ENCODE assay signal across 9 cellular contexts in the genomic region with DNA sequence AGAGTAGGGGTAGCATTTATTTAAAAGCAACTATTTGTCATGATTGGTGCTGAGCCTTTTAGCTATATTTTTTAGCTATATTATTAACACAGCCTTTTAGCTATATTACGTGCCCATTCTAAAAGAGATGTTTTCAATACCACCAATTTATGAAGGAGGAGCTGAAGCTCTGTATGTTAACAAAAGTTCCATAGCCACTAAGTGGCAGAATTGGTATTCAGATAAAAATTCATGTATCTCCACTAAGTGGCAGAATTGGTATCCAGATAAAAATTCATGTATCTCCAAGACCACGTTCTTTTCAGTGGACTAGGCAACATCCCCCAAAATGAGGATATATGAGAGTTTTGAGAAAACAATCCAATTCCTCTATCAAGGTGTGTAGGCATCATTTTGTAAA.
DNase-seq lines count a peak whose midpoint lies in the region; ATAC-seq, FAIRE-seq and TF ChIP-seq lines count a peak whose summit lies in the region.
"Had no signal": no experiment of that assay in that cellular context is flagged by ENCODE, and none has a peak within 500 bp of the region (broad histone marks: within the 10 kb centered on the region; RNA-seq: fewer than 3 reads in every experiment).

No MANE protein-coding gene starts in this region.

- FAIRE-seq in GM12878 (lab: Jason Lieb, UNC), result no peak

- no peak overlapping the region for H2AFZ ChIP-seq in GM12878 (ENCODE audit: control insufficient read depth, low read depth, low read length)

- intact Hi-C loops in GM12878 (cut with micrococcal nuclease; ENCODE audit: unreplicated experiment), result loop anchor here (2.0 kb wide), 2 partner anchors 270 to 372 kb away; partner anchors contain the start of gene HGF
- intact Hi-C loops in Caco-2 (cut with micrococcal nuclease; ENCODE audit: unreplicated experiment), result no loop called here

- H3K27ac ChIP-seq in GM12878 (ENCODE audit: control insufficient read depth, insufficient read depth), result no peak overlapping the region

- H3K36me3 ChIP-seq in GM12878 (ENCODE audit: control insufficient read depth in 2 of 2, insufficient read depth in 2 of 2, low read length in 1 of 2) (no peaks in the 10 kb centered on the region), Caco-2 (ENCODE audit: control insufficient read depth, insufficient read depth, low read length) (no peaks in the 10 kb centered on the region)

- CTCF ChIA-PET in GM12878 (lab: Yijun Ruan, JAX), result interaction anchor here (0.6 to 5.7 kb wide), 57 partner anchors 9 to 1236 kb away, joined by 3 to 96 read pairs (median 4); partner anchors contain the start of gene HGF
- CTCF ChIA-PET in T-cell (lab: Charles Lee), result no interaction called here
- CTCF ChIA-PET in Caco-2 (lab: Charles Lee), result interaction anchor here (0.7 to 2.3 kb wide), 2 partner anchors 17 to 23 kb away, joined by 3 to 6 read pairs; no protein-coding TSS in a partner anchor

- SMC1A ChIA-PET in GM12878 (lab: Charles Lee; ENCODE audit: uncharacterized antibody, unreplicated experiment), result interaction anchor here (0.6 to 5.8 kb wide), 39 partner anchors 10 to 1239 kb away, joined by 3 to 89 read pairs (median 4); partner anchors contain the start of gene HGF

- no peaks in the 10 kb centered on the region for H3K79me2 ChIP-seq in GM12878 (ENCODE audit: control insufficient read depth, insufficient read depth, low read length)

- H3K36me3 Mint-ChIP-seq in osteocyte (ENCODE audit: unreplicated experiment) (peaks cover 8% of the 10 kb centered on the region), T-cell (no peaks in the 10 kb centered on the region), Caco-2 (ENCODE audit: insufficient read depth, unreplicated experiment) (no peaks in the 10 kb centered on the region)

- H3K27me3 ChIP-seq in GM12878 (replicated peaks in 1 of 2; ENCODE audit: control insufficient read depth in 2 of 2, insufficient read depth in 2 of 2, low read length in 1 of 2), result no peaks in the 10 kb centered on the region; a peak in 1 of 4 replicates
- no peaks in the 10 kb centered on the region for H3K27me3 ChIP-seq in Caco-2 (replicated peaks; ENCODE audit: control insufficient read depth, insufficient read depth, low read length)

- ATAC-seq in GM12878, result peak; percentile 54
- no peak for ATAC-seq in GM19023 (IDR thresholded peaks at IDR 0.05; ENCODE audit: unreplicated experiment)
- ATAC-seq in T-cell (replicated peaks in 1 of 4), result no peak

- TF ChIP-seq POLR2A in GM12878 (IDR thresholded peaks at IDR 0.05; ENCODE audit: low read depth, low read length), result no peak

- H3K27ac Mint-ChIP-seq in osteocyte (ENCODE audit: unreplicated experiment), result peak overlapping the region; percentile 93
- H3K27ac Mint-ChIP-seq in T-cell, result no peak overlapping the region
- no peak overlapping the region for H3K27ac Mint-ChIP-seq in Caco-2 (ENCODE audit: unreplicated experiment)

- peaks cover 6% of the 10 kb centered on the region for H3K9me3 Mint-ChIP-seq in osteocyte (ENCODE audit: unreplicated experiment)
- H3K9me3 Mint-ChIP-seq in T-cell, result peaks cover 0 to 6% (median 3%) of the 10 kb centered on the region in 3 donors
- H3K9me3 Mint-ChIP-seq in Caco-2 (ENCODE audit: unreplicated experiment), result no peaks in the 10 kb centered on the region

- TF ChIP-seq CTCF in GM12878 (IDR thresholded peaks at IDR 0.05 in 2 of 3, conservative IDR thresholded peaks at IDR 0.05 in 1 of 3; ENCODE audit: control insufficient read depth in 2 of 3, extremely low read depth in 1 of 3, insufficient read depth in 1 of 3, low read depth in 3 of 3, low read length in 3 of 3) (peak in 1 of 3 experiments; percentile 58; a peak in 2 of 6 replicates), osteocyte (IDR thresholded peaks at IDR 0.05) (peak; percentile 76), Caco-2 (IDR thresholded peaks at IDR 0.05; ENCODE audit: insufficient read depth in 1 of 2, low read depth in 1 of 2, low read length in 1 of 2, severe bottlenecking in 1 of 2, unreplicated experiment in 1 of 2) (peak in 1 of 2 experiments; percentile 3)

- H3K9me3 ChIP-seq in GM12878 (replicated peaks; ENCODE audit: control insufficient read depth, insufficient read depth, low read length) (no peaks in the 10 kb centered on the region), Caco-2 (no peaks in the 10 kb centered on the region)

- H3K4me3 ChIP-seq in GM12878, result no peak overlapping the region
- no peak overlapping the region for H3K4me3 ChIP-seq in Caco-2 (ENCODE audit: low read depth, low read length)

- peak; percentile 56 for DNase-seq in ELR (ENCODE audit: low read depth)
- DNase-seq in NCI-H1092 treated with DMSO at 0.1 percent for 48 hours (lab: John Stamatoyannopoulos, UW), result peak; percentile 24
- no peak for DNase-seq in GM12878 (ENCODE audit: low read depth, low spot score)
- DNase-seq in osteocyte (ENCODE audit: extremely low spot score, unreplicated experiment), result no peak
- DNase-seq in stimulated activated CD4-positive, alpha-beta T cell treated with anti-CD3 and anti-CD28 coated beads, Interleukin-4, amount 100 ng/mL, for 24 hours, result no peak
- DNase-seq in T-cell, result no peak
- DNase-seq in Caco-2, result no peak
- DNase-seq: activated CD8-positive, alpha-beta memory T cell treated with anti-CD3 and anti-CD28 coated beads, Interleukin-2, amount 50 U/mL, for 4 hours had no signal

- in situ Hi-C loops in GM12878 (cut with MboI), result loop anchor here (5.0 to 25.0 kb wide), 3 partner anchors 211 to 516 kb away; no protein-coding TSS in a partner anchor

- TF ChIP-seq RAD21 in GM12878 (IDR thresholded peaks at IDR 0.05; ENCODE audit: insufficient read depth, low read depth, low read length), result peak; percentile 67

- H4K20me1 ChIP-seq in GM12878 (ENCODE audit: control insufficient read depth, insufficient read depth), result no peaks in the 10 kb centered on the region

- H3K27me3 Mint-ChIP-seq in osteocyte (ENCODE audit: unreplicated experiment) (no peaks in the 10 kb centered on the region), T-cell (no peaks in the 10 kb centered on the region), Caco-2 (ENCODE audit: insufficient read depth, unreplicated experiment) (peaks cover 11% of the 10 kb centered on the region)

- H3K4me1 Mint-ChIP-seq in osteocyte (ENCODE audit: unreplicated experiment) (peaks cover 29% of the 10 kb centered on the region), T-cell (no peaks in the 10 kb centered on the region), Caco-2 (ENCODE audit: low read depth, unreplicated experiment) (peaks cover 9% of the 10 kb centered on the region)

- no peak overlapping the region for H3K4me3 Mint-ChIP-seq in osteocyte (ENCODE audit: unreplicated experiment)
- H3K4me3 Mint-ChIP-seq in T-cell, result no peak overlapping the region
- H3K4me3 Mint-ChIP-seq in Caco-2 (ENCODE audit: unreplicated experiment), result no peak overlapping the region

- RAD21 ChIA-PET in GM12878 (lab: Charles Lee; ENCODE audit: unreplicated experiment), result interaction anchor here (0.6 to 4.8 kb wide), 51 partner anchors 10 to 1228 kb away, joined by 3 to 56 read pairs (median 4); partner anchors contain the start of gene HGF

- no peak for TF ChIP-seq EP300 in GM12878 (IDR thresholded peaks at IDR 0.05; ENCODE audit: borderline replicate concordance in 1 of 2, control insufficient read depth in 1 of 2, low read depth in 2 of 2, low read length in 2 of 2)

- BruUV-seq in GM12878 (replicated peaks; lab: Mats Ljungman, UMichigan) (no TSS peak), Caco-2 (replicated peaks; lab: Mats Ljungman, UMichigan) (no TSS peak)

- H3K4me2 ChIP-seq in GM12878 (ENCODE audit: control insufficient read depth, insufficient read depth), result no peak overlapping the region

- H3K4me1 ChIP-seq in GM12878 (ENCODE audit: control insufficient read depth, insufficient read depth, low read length) (no peaks in the 10 kb centered on the region), Caco-2 (no peaks in the 10 kb centered on the region)

- 8% methylated on average over 2 of the region's 2 CpGs for WGBS in GM12878 (ENCODE audit: insufficient coverage, insufficient replicate concordance, low lambda C conversion rate, missing lambda C conversion rate)

- H3K9ac ChIP-seq in GM12878 (ENCODE audit: control insufficient read depth, insufficient read depth, low read length), result no peak overlapping the region

- POLR2A ChIA-PET in GM12878 (lab: Charles Lee), result no interaction called here
- POLR2A ChIA-PET in T-cell (lab: Charles Lee), result no interaction called here
- POLR2A ChIA-PET in Caco-2 (lab: Charles Lee), result no interaction called here

TF ChIP-seq in GM12878, 131 proteins besides CTCF, POLR2A, EP300 and RAD21 (continues in another document):
- no peak for TF ChIP-seq CREB1 (IDR thresholded peaks at IDR 0.05; ENCODE audit: low read depth)
- TF ChIP-seq, protein P1, sequence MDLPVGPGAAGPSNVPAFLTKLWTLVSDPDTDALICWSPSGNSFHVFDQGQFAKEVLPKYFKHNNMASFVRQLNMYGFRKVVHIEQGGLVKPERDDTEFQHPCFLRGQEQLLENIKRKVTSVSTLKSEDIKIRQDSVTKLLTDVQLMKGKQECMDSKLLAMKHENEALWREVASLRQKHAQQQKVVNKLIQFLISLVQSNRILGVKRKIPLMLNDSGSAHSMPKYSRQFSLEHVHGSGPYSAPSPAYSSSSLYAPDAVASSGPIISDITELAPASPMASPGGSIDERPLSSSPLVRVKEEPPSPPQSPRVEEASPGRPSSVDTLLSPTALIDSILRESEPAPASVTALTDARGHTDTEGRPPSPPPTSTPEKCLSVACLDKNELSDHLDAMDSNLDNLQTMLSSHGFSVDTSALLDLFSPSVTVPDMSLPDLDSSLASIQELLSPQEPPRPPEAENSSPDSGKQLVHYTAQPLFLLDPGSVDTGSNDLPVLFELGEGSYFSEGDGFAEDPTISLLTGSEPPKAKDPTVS (IDR thresholded peaks at IDR 0.05; ENCODE audit: low read depth, low read length), result no peak
- TF ChIP-seq STAT3 (IDR thresholded peaks at IDR 0.05; ENCODE audit: low read depth, low read length), result no peak
- TF ChIP-seq, protein P2, sequence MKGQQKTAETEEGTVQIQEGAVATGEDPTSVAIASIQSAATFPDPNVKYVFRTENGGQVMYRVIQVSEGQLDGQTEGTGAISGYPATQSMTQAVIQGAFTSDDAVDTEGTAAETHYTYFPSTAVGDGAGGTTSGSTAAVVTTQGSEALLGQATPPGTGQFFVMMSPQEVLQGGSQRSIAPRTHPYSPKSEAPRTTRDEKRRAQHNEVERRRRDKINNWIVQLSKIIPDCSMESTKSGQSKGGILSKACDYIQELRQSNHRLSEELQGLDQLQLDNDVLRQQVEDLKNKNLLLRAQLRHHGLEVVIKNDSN (IDR thresholded peaks at IDR 0.05; ENCODE audit: borderline replicate concordance, extremely low read length, insufficient read depth, low read depth, low read length), result no peak

Comparison
In these comparisons a context has a peak if more than half of its experiments do, and no peak if none do; other contexts are left out.
1. DNase-seq: peak in ELR (single experiment) and NCI-H1092 treated with DMSO at 0.1 percent for 48 hours (single experiment); none in GM12878 (single experiment), osteocyte (single experiment), stimulated activated CD4-positive, alpha-beta T cell treated with anti-CD3 and anti-CD28 coated beads, Interleukin-4, amount 100 ng/mL, for 24 hours (single experiment), T-cell (0 of 34) and Caco-2 (0 of 2).
2. CTCF ChIA-PET loops: an anchor here in GM12878 (0.6 to 5.7 kb wide) and Caco-2 (0.7 to 2.3 kb wide); none called in T-cell.